11 cellular contexts compared by ENCODE assay signal in the genomic region with DNA sequence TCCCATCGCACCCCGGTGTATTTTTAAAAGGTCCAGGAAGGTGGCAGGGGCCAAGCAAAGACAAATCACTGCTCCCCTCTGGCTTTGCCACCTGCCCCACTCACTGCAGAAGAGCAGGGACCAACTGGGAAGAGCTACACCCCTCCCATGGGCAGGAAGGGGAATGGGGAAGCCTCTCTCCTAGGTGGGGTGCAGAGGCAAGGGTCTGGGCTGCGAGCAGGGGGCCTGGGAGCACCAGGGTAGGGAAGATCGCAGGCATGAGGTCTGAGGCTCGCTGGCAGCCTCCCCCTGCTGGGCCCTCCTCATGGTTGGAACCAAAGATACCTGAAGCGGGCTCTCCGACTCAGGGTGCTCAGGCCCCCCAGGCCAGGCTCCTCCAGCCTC. TPM values are rescaled to one million over a fixed set of nuclear protein-coding genes. Genes with fewer than 3 reads are reported as not detected.
A peak's percentile ranks its signal among the peaks of the same experiment; 100 is the strongest.
DNase-seq lines count a peak whose midpoint lies in the region; ATAC-seq and TF ChIP-seq lines count a peak whose summit lies in the region.
"Had no signal": no experiment of that assay in that cellular context is flagged by ENCODE, and none has a peak within 500 bp of the region (broad histone marks: within the 10 kb centered on the region; RNA-seq: fewer than 3 reads in every experiment).

No MANE protein-coding gene starts in this region.

- H3K9me3 Mint-ChIP-seq in stimulated activated naive CD8-positive, alpha-beta T cell treated with anti-CD3 and anti-CD28 coated beads, Interleukin-15, Interleukin-2, amounts not matched to agents 100 ng/mL and 50 ng/mL, for 24 hours = no peaks in the 10 kb centered on the region
- no peaks in the 10 kb centered on the region for H3K9me3 Mint-ChIP-seq in effector memory CD8-positive, alpha-beta T cell
- H3K9me3 Mint-ChIP-seq in natural killer cell = no peaks in the 10 kb centered on the region
- H3K9me3 Mint-ChIP-seq: activated naive CD8-positive, alpha-beta T cell treated with anti-CD3 and anti-CD28 coated beads for 36 hours had no signal

- H3K27ac Mint-ChIP-seq in stimulated activated naive CD8-positive, alpha-beta T cell treated with anti-CD3 and anti-CD28 coated beads, Interleukin-15, Interleukin-2, amounts not matched to agents 100 ng/mL and 50 ng/mL, for 24 hours = peak overlapping the region; percentile 51
- H3K27ac Mint-ChIP-seq in effector memory CD8-positive, alpha-beta T cell = peak overlapping the region; percentile 62 to 91
- H3K27ac Mint-ChIP-seq in natural killer cell = peak overlapping the region; percentile 45 to 93

- H3K4me3 Mint-ChIP-seq in stimulated activated naive CD8-positive, alpha-beta T cell treated with anti-CD3 and anti-CD28 coated beads, Interleukin-15, Interleukin-2, amounts not matched to agents 100 ng/mL and 50 ng/mL, for 24 hours = no peak overlapping the region
- no peak overlapping the region for H3K4me3 Mint-ChIP-seq in effector memory CD8-positive, alpha-beta T cell
- H3K4me3 Mint-ChIP-seq in natural killer cell = no peak overlapping the region
- H3K4me3 Mint-ChIP-seq: activated naive CD8-positive, alpha-beta T cell treated with anti-CD3 and anti-CD28 coated beads for 36 hours had no signal

- ATAC-seq in stimulated activated naive CD8-positive, alpha-beta T cell treated with anti-CD3 and anti-CD28 coated beads, Interleukin-15, Interleukin-2, amounts not matched to agents 100 U/mL and 50 U/mL, for 24 hours = no peak
- no peak for ATAC-seq in effector memory CD8-positive, alpha-beta T cell (replicated peaks)
- ATAC-seq in natural killer cell = no peak

- in situ Hi-C loops in GM13977 (cut with MboI; ENCODE audit: low pct_unique_long_range_greater_than_20kb, low sequenced_read_pairs, unreplicated experiment) = no loop called here

- peaks cover 37% of the 10 kb centered on the region for H3K4me1 Mint-ChIP-seq in stimulated activated naive CD8-positive, alpha-beta T cell treated with anti-CD3 and anti-CD28 coated beads, Interleukin-15, Interleukin-2, amounts not matched to agents 100 ng/mL and 50 ng/mL, for 24 hours (ENCODE audit: low read depth)
- peaks cover 42 to 47% of the 10 kb centered on the region in 2 donors for H3K4me1 Mint-ChIP-seq in effector memory CD8-positive, alpha-beta T cell (ENCODE audit: low read depth in 2 of 2)
- H3K4me1 Mint-ChIP-seq in natural killer cell = peaks cover 46 to 53% of the 10 kb centered on the region in 2 donors

- H3K27ac ChIP-seq in vagina = peak overlapping the region; percentile 72

- no peak for TF ChIP-seq POLR2A in vagina (IDR thresholded peaks at IDR 0.05)

- H3K4me3 ChIP-seq in vagina = peak overlapping the region; percentile 22 to 37

- H3K4me1 ChIP-seq in vagina = peaks cover 57% of the 10 kb centered on the region

- intact Hi-C loops in natural killer cell (cut with micrococcal nuclease) (no loop called here), vagina (cut with DNase I) (no loop called here)

- H3K9me3 ChIP-seq in vagina = no peaks in the 10 kb centered on the region

- H3K36me3 Mint-ChIP-seq in stimulated activated naive CD8-positive, alpha-beta T cell treated with anti-CD3 and anti-CD28 coated beads, Interleukin-15, Interleukin-2, amounts not matched to agents 100 ng/mL and 50 ng/mL, for 24 hours (ENCODE audit: low read depth) = peaks cover 30% of the 10 kb centered on the region
- peaks cover 32% of the 10 kb centered on the region for H3K36me3 Mint-ChIP-seq in effector memory CD8-positive, alpha-beta T cell (ENCODE audit: insufficient read depth)
- H3K36me3 Mint-ChIP-seq in natural killer cell = no peaks in the 10 kb centered on the region

- H3K27me3 Mint-ChIP-seq in stimulated activated naive CD8-positive, alpha-beta T cell treated with anti-CD3 and anti-CD28 coated beads, Interleukin-15, Interleukin-2, amounts not matched to agents 100 ng/mL and 50 ng/mL, for 24 hours = no peaks in the 10 kb centered on the region
- no peaks in the 10 kb centered on the region for H3K27me3 Mint-ChIP-seq in effector memory CD8-positive, alpha-beta T cell
- no peaks in the 10 kb centered on the region for H3K27me3 Mint-ChIP-seq in natural killer cell (ENCODE audit: low read depth in 2 of 2)
- H3K27me3 Mint-ChIP-seq: activated naive CD8-positive, alpha-beta T cell treated with anti-CD3 and anti-CD28 coated beads for 36 hours had no signal

- TF ChIP-seq CTCF in natural killer cell (IDR thresholded peaks at IDR 0.05) = no peak
- TF ChIP-seq CTCF in vagina (IDR thresholded peaks at IDR 0.05) = no peak
- TF ChIP-seq CTCF in GM13977 (IDR thresholded peaks at IDR 0.05; ENCODE audit: extremely low read depth, insufficient read depth, missing control alignments) = no peak

- DNase-seq in stimulated activated naive CD8-positive, alpha-beta T cell treated with anti-CD3 and anti-CD28 coated beads, Interleukin-15, Interleukin-2, amounts not matched to agents 100 U/mL and 50 U/mL, for 24 hours = no peak
- no peak for DNase-seq in effector memory CD8-positive, alpha-beta T cell
- DNase-seq in natural killer cell (no peak), vagina (ENCODE audit: extremely low spot score in 2 of 2) (no peak), SHP77 treated with DMSO at 0.1 percent for 48 hours (lab: John Stamatoyannopoulos, UW) (no peak), HuH-7.5 (ENCODE audit: low spot score) (no peak), GM13977 (ENCODE audit: low spot score) (no peak)
- DNase-seq: activated CD4-positive, CD25-positive, alpha-beta regulatory T cell treated with anti-CD3 and anti-CD28 coated beads, Interleukin-2, amount 50 U/mL, for 72 hours; activated naive CD8-positive, alpha-beta T cell treated with anti-CD3 and anti-CD28 coated beads for 36 hours; effector CD4-positive, alpha-beta T cell had no signal

- H3K27me3 ChIP-seq in vagina = no peaks in the 10 kb centered on the region

- H3K36me3 ChIP-seq in vagina = peaks cover 0 to 16% of the 10 kb centered on the region in 2 donors

RNA-seq across cellular contexts. Expression of a gene that starts 36.8 kb away (rescaled TPM):
- 10 to 100 TPM; 36.0 to 52.1 (median 47.8) TPM for total RNA-seq in natural killer cell
- total RNA-seq in vagina = 50.3 TPM
